Comparison of ENCODE assay signal across 8 cellular contexts in the genomic region with DNA sequence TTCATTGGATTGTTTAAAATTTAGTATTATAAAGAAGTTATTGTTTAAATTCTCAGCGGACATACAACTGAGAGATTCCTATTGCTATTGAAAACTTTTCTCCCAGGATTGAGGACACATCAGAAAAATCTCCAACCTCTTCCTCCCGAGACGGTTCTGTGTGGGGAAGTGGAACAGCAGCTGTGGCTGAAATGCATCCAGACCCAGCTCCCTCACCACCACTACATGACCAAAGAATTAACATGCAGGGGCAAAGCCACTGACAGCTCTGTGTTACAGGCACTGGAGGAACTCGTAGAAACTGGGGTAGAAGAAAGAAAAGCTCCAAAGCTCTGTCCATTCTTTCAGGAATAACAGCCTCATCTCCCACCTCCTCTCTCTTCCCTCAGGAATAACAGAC.
DNase-seq lines count a peak whose midpoint lies in the region; ATAC-seq and TF ChIP-seq lines count a peak whose summit lies in the region.
"Not testable (repeated sequence)": the region's sequence is repeated elsewhere in the genome, so short reads cannot be mapped to it uniquely, and the experiment has no call there.

No MANE protein-coding gene starts in this region.

- ATAC-seq in activated B cell treated with CpG ODN at 0.5 μM for 24 hours (ENCODE audit: low read depth), result peak; percentile 25
- ATAC-seq in left lung, result peak; percentile 25
- ATAC-seq in memory B cell (ENCODE audit: low read depth), result not testable (repeated sequence)
- ATAC-seq in aorta (ENCODE audit: low FRiP score), result peak; percentile 19

- H3K27me3 Mint-ChIP-seq in CD14-positive monocyte (ENCODE audit: low read depth in 3 of 3); memory B cell: not testable (repeated sequence)
- H3K27me3 Mint-ChIP-seq in activated B cell treated with CpG ODN at 0.5 μM for 24 hours, result peaks cover 13% of the 10 kb centered on the region

- peak overlapping the region in 1 of 2 donors; percentile 46 for H3K4me3 Mint-ChIP-seq in CD14-positive monocyte
- not testable (repeated sequence) for H3K4me3 Mint-ChIP-seq in activated B cell treated with CpG ODN at 0.5 μM for 24 hours
- peak overlapping the region; percentile 43 for H3K4me3 Mint-ChIP-seq in memory B cell

- not testable (repeated sequence) for DNase-seq in CD14-positive monocyte (ENCODE audit: low spot score); activated B cell treated with CpG ODN at 0.5 μM for 24 hours; left lung; memory B cell (ENCODE audit: low spot score in 2 of 2); aorta
- DNase-seq in GDM1 (lab: John Stamatoyannopoulos, UW) (peak; percentile 30), MV-4-11 (lab: John Stamatoyannopoulos, UW) (peak; percentile 25)

- not testable (repeated sequence) for H3K9me3 Mint-ChIP-seq in CD14-positive monocyte, activated B cell treated with CpG ODN at 0.5 μM for 24 hours, memory B cell

- peaks cover 4 to 28% of the 10 kb centered on the region in 2 donors for H3K27me3 ChIP-seq in left lung
- H3K27me3 ChIP-seq in aorta (ENCODE audit: control insufficient read depth in 1 of 2, insufficient read depth in 2 of 2, low read length in 1 of 2), result not testable (repeated sequence)

- peaks cover 25% of the 10 kb centered on the region for H3K4me1 Mint-ChIP-seq in CD14-positive monocyte
- not testable (repeated sequence) for H3K4me1 Mint-ChIP-seq in activated B cell treated with CpG ODN at 0.5 μM for 24 hours, memory B cell

- TF ChIP-seq CTCF in CD14-positive monocyte (IDR thresholded peaks at IDR 0.05); activated B cell treated with CpG ODN at 0.5 μM for 24 hours (IDR thresholded peaks at IDR 0.05); left lung (IDR thresholded peaks at IDR 0.05): not testable (repeated sequence)

- intact Hi-C loops in CD14-positive monocyte (cut with micrococcal nuclease), result loop anchor here in 1 of 2 donors (1.0 kb wide), 1 partner anchor 10 kb away; no protein-coding TSS in a partner anchor
- intact Hi-C loops in activated B cell treated with CpG ODN at 0.5 μM for 24 hours (cut with micrococcal nuclease), result loop anchor here (1.0 kb wide), 1 partner anchor 10 kb away; no protein-coding TSS in a partner anchor
- intact Hi-C loops in left lung (cut with DNase I); aorta (cut with DNase I): not testable (repeated sequence)

- H3K27ac ChIP-seq in KOPT-K1 (ENCODE audit: low read depth, low read length, poor library complexity, severe bottlenecking), result peak overlapping the region; percentile 3
- H3K27ac ChIP-seq in left lung; aorta (ENCODE audit: low read depth in 1 of 2, low read length in 2 of 2): not testable (repeated sequence)

- H3K9me3 ChIP-seq in KOPT-K1 (ENCODE audit: insufficient read depth, low read length, poor library complexity, severe bottlenecking); left lung; aorta (ENCODE audit: control insufficient read depth, low read length): not testable (repeated sequence)

- H3K27ac Mint-ChIP-seq in CD14-positive monocyte, result peak overlapping the region in 4 of 7 donors; percentile 28 to 84 (median 62)
- H3K27ac Mint-ChIP-seq in activated B cell treated with CpG ODN at 0.5 μM for 24 hours, memory B cell: not testable (repeated sequence)

- H3K36me3 Mint-ChIP-seq in CD14-positive monocyte; activated B cell treated with CpG ODN at 0.5 μM for 24 hours (ENCODE audit: low read depth); memory B cell: not testable (repeated sequence)

- H3K4me3 ChIP-seq in left lung; aorta (ENCODE audit: low read length in 2 of 2): not testable (repeated sequence)

- not testable (repeated sequence) for H3K36me3 ChIP-seq in KOPT-K1 (ENCODE audit: insufficient read depth, low read length); left lung; aorta (ENCODE audit: control insufficient read depth in 1 of 2, insufficient read depth in 2 of 2, low read length in 1 of 2)

- H3K4me1 ChIP-seq in left lung; aorta (ENCODE audit: control insufficient read depth in 1 of 2, insufficient read depth in 2 of 2, low read length in 2 of 2): not testable (repeated sequence)

- CTCF ChIA-PET in activated B cell treated with CpG ODN at 0.5 μM for 24 hours (lab: Charles Lee), result interaction anchor here (1.2 kb wide), 1 partner anchor 13 kb away, joined by 3 read pairs; no protein-coding TSS in a partner anchor

- POLR2A ChIA-PET in activated B cell treated with CpG ODN at 0.5 μM for 24 hours (lab: Charles Lee), result interaction anchor here (0.5 to 1.9 kb wide), 4 partner anchors 9 to 412 kb away, joined by 3 to 7 read pairs (median 4); no protein-coding TSS in a partner anchor

- WGBS in aorta, 2 donors, result 24 to 32% methylated on average over 3 of the region's 4 CpGs
